ENCODE assay signal across 39 cellular contexts in genomic region chr3:167487556-167487955, GRCh38. TPM values are rescaled to one million over a fixed set of nuclear protein-coding genes. Genes with fewer than 3 reads are reported as not detected.
"Had no signal": no experiment of that assay in that cellular context is flagged by ENCODE, and none has a peak within 500 bp of the region (broad histone marks: within the 10 kb centered on the region; RNA-seq: fewer than 3 reads in every experiment).

No MANE protein-coding gene starts in this region.

- ATAC-seq: activated CD4-positive, alpha-beta T cell treated with anti-CD3 and anti-CD28 coated beads for 36 hours; activated CD4-positive, CD25-positive, alpha-beta regulatory T cell treated with anti-CD3 and anti-CD28 coated beads, Interleukin-2, amount 50 U/mL, for 24 hours; activated CD8-positive, alpha-beta memory T cell treated with anti-CD3 and anti-CD28 coated beads, Interleukin-2, amount 10 ng/mL, durations not matched to agents 7 days and 5 days; activated CD8-positive, alpha-beta T cell treated with anti-CD3 and anti-CD28 coated beads, Interleukin-2, amount 10 ng/mL, durations not matched to agents 7 days and 5 days; activated naive CD8-positive, alpha-beta T cell treated with anti-CD3 and anti-CD28 coated beads, Interleukin-2, amount 50 U/mL, for 24 hours; WTC11 had no signal

- H3K36me3 ChIP-seq: ascending aorta, cardiac muscle cell, WERI-Rb-1 had no signal

- H3K27me3 ChIP-seq: ascending aorta, cardiac muscle cell had no signal

- H3K9me3 ChIP-seq: ascending aorta had no signal

- DNase-seq: activated CD4-positive, alpha-beta memory T cell treated with anti-CD3 and anti-CD28 coated beads, Interleukin-2, amount 10 ng/mL, durations not matched to agents 7 days and 5 days; activated CD4-positive, alpha-beta T cell treated with anti-CD3 and anti-CD28 coated beads for 1 hour; activated CD4-positive, alpha-beta T cell treated with anti-CD3 and anti-CD28 coated beads for 36 hours; activated CD4-positive, alpha-beta T cell treated with anti-CD3 and anti-CD28 coated beads for 48 hours; activated CD4-positive, alpha-beta T cell treated with anti-CD3 and anti-CD28 coated beads, Interleukin-2, amount 10 ng/mL, durations not matched to agents 7 days and 5 days; activated CD4-positive, alpha-beta T cell treated with anti-CD3 and anti-CD28 coated beads, Interleukin-2, amount 50 U/mL, for 48 hours; activated CD4-positive, CD25-positive, alpha-beta regulatory T cell; activated CD8-positive, alpha-beta memory T cell treated with anti-CD3 and anti-CD28 coated beads for 24 hours; activated CD8-positive, alpha-beta memory T cell treated with anti-CD3 and anti-CD28 coated beads, Interleukin-2, amount 10 ng/mL, durations not matched to agents 7 days and 5 days; activated CD8-positive, alpha-beta memory T cell treated with anti-CD3 and anti-CD28 coated beads, Interleukin-2, amount 50 U/mL, for 48 hours; activated CD8-positive, alpha-beta T cell treated with anti-CD3 and anti-CD28 coated beads, Interleukin-2, amount 10 ng/mL, durations not matched to agents 7 days and 5 days; activated effector memory CD4-positive, alpha-beta T cell treated with Interleukin-2 at 50 U/mL for 16 hours; activated gamma-delta T cell; activated naive CD4-positive, alpha-beta T cell treated with anti-CD3 and anti-CD28 coated beads, Interleukin-2, amount 10 ng/mL, durations not matched to agents 7 days and 5 days; activated naive CD4-positive, alpha-beta T cell treated with Interleukin-2 at 50 U/mL for 16 hours; activated naive CD8-positive, alpha-beta T cell treated with anti-CD3 and anti-CD28 coated beads, Interleukin-2, amount 10 ng/mL, durations not matched to agents 7 days and 5 days; activated naive CD8-positive, alpha-beta T cell treated with anti-CD3 and anti-CD28 coated beads, Interleukin-2, amount 50 U/mL, for 24 hours; activated T-cell treated with anti-CD3 and anti-CD28 coated beads, Interleukin-2, amount 50 U/mL, for 24 hours; activated T-cell treated with anti-CD3 and anti-CD28 coated beads, Interleukin-2, amount 50 U/mL, for 48 hours; amygdala; anterior cingulate cortex; caudate nucleus; SW 1271; T-helper 1 cell; T-helper 2 cell; T-helper 9 cell; WERI-Rb-1 had no signal

- H3K9me3 Mint-ChIP-seq: activated CD4-positive, alpha-beta memory T cell treated with anti-CD3 and anti-CD28 coated beads, Interleukin-2, amount 10 ng/mL, durations not matched to agents 7 days and 5 days; activated CD4-positive, alpha-beta T cell treated with anti-CD3 and anti-CD28 coated beads, Interleukin-2, amount 10 ng/mL, durations not matched to agents 7 days and 5 days; activated naive CD4-positive, alpha-beta T cell treated with anti-CD3 and anti-CD28 coated beads, Interleukin-2, amount 10 ng/mL, durations not matched to agents 7 days and 5 days; activated naive CD4-positive, alpha-beta T cell treated with anti-CD3 and anti-CD28 coated beads, Interleukin-2, amount 50 U/mL, for 24 hours; activated naive CD8-positive, alpha-beta T cell treated with anti-CD3 and anti-CD28 coated beads, Interleukin-2, amount 10 ng/mL, durations not matched to agents 7 days and 5 days; activated naive CD8-positive, alpha-beta T cell treated with anti-CD3 and anti-CD28 coated beads, Interleukin-2, amount 50 U/mL, for 24 hours; activated T-helper 2 cell treated with anti-CD3 and anti-CD28 coated beads, Interferon-gamma antibody, Interleukin-2, Interleukin-4, amounts not matched to agents 10 μg/mL and 5 μg/mL and 100 μg/mL, durations not matched to agents 14 hours and 24 hours and 36 hours; T-helper 1 cell treated with Interleukin-12 subunit alpha and Interleukin-12 subunit beta and Interleukin-4 antibody, amounts not matched to agents 30 μg/mL and 1 μg/mL, for 36 hours; T-helper 2 cell treated with Interferon-gamma antibody and Interleukin-4, amounts not matched to agents 5 μg/mL and 100 μg/mL, for 36 hours had no signal

- H3K36me3 Mint-ChIP-seq: activated CD8-positive, alpha-beta memory T cell treated with anti-CD3 and anti-CD28 coated beads, Interleukin-2, amount 10 ng/mL, durations not matched to agents 7 days and 5 days; activated naive CD4-positive, alpha-beta T cell treated with anti-CD3 and anti-CD28 coated beads, Interleukin-2, amount 10 ng/mL, durations not matched to agents 7 days and 5 days; activated naive CD4-positive, alpha-beta T cell treated with anti-CD3 and anti-CD28 coated beads, Interleukin-2, amount 50 U/mL, for 24 hours; activated naive CD8-positive, alpha-beta T cell; activated naive CD8-positive, alpha-beta T cell treated with anti-CD3 and anti-CD28 coated beads, Interleukin-2, amount 10 ng/mL, durations not matched to agents 7 days and 5 days; brain; WTC11 had no signal

- H3K4me3 Mint-ChIP-seq: activated CD4-positive, alpha-beta memory T cell treated with anti-CD3 and anti-CD28 coated beads, Interleukin-2, amount 10 ng/mL, durations not matched to agents 7 days and 5 days; activated CD4-positive, alpha-beta T cell treated with anti-CD3 and anti-CD28 coated beads for 36 hours; activated CD4-positive, alpha-beta T cell treated with anti-CD3 and anti-CD28 coated beads, Interleukin-2, amount 10 ng/mL, durations not matched to agents 7 days and 5 days; activated CD8-positive, alpha-beta memory T cell treated with anti-CD3 and anti-CD28 coated beads, Interleukin-2, amount 10 ng/mL, durations not matched to agents 7 days and 5 days; activated CD8-positive, alpha-beta T cell treated with anti-CD3 and anti-CD28 coated beads, Interleukin-2, amount 10 ng/mL, durations not matched to agents 7 days and 5 days; activated naive CD4-positive, alpha-beta T cell treated with anti-CD3 and anti-CD28 coated beads, Interleukin-2, amount 10 ng/mL, durations not matched to agents 7 days and 5 days; activated naive CD4-positive, alpha-beta T cell treated with anti-CD3 and anti-CD28 coated beads, Interleukin-2, amount 50 U/mL, for 24 hours; activated naive CD8-positive, alpha-beta T cell; activated naive CD8-positive, alpha-beta T cell treated with anti-CD3 and anti-CD28 coated beads, Interleukin-2, amount 10 ng/mL, durations not matched to agents 7 days and 5 days; activated naive CD8-positive, alpha-beta T cell treated with anti-CD3 and anti-CD28 coated beads, Interleukin-2, amount 50 U/mL, for 24 hours; activated T-cell treated with anti-CD3 and anti-CD28 coated beads, Interleukin-2, amount 50 U/mL, for 24 hours; brain; central memory CD8-positive, alpha-beta T cell; T-helper 1 cell treated with Interleukin-12 subunit alpha and Interleukin-12 subunit beta and Interleukin-4 antibody, amounts not matched to agents 30 μg/mL and 1 μg/mL, for 36 hours; T-helper 2 cell treated with Interferon-gamma antibody and Interleukin-4, amounts not matched to agents 5 μg/mL and 100 μg/mL, for 36 hours; WTC11 had no signal

- FAIRE-seq: TTC549 had no signal

- H3K4me3 ChIP-seq: ascending aorta, cardiac muscle cell had no signal

- H3K27ac ChIP-seq: ascending aorta, cardiac muscle cell, WERI-Rb-1 had no signal

- H3K27ac Mint-ChIP-seq: activated CD4-positive, alpha-beta memory T cell treated with anti-CD3 and anti-CD28 coated beads, Interleukin-2, amount 10 ng/mL, durations not matched to agents 7 days and 5 days; activated CD4-positive, alpha-beta T cell treated with anti-CD3 and anti-CD28 coated beads for 36 hours; activated CD4-positive, alpha-beta T cell treated with anti-CD3 and anti-CD28 coated beads, Interleukin-2, amount 10 ng/mL, durations not matched to agents 7 days and 5 days; activated CD8-positive, alpha-beta memory T cell treated with anti-CD3 and anti-CD28 coated beads, Interleukin-2, amount 10 ng/mL, durations not matched to agents 7 days and 5 days; activated CD8-positive, alpha-beta T cell treated with anti-CD3 and anti-CD28 coated beads, Interleukin-2, amount 10 ng/mL, durations not matched to agents 7 days and 5 days; activated naive CD4-positive, alpha-beta T cell treated with anti-CD3 and anti-CD28 coated beads, Interleukin-2, amount 10 ng/mL, durations not matched to agents 7 days and 5 days; activated naive CD4-positive, alpha-beta T cell treated with anti-CD3 and anti-CD28 coated beads, Interleukin-2, amount 50 U/mL, for 24 hours; activated naive CD8-positive, alpha-beta T cell; activated naive CD8-positive, alpha-beta T cell treated with anti-CD3 and anti-CD28 coated beads, Interleukin-2, amount 10 ng/mL, durations not matched to agents 7 days and 5 days; activated naive CD8-positive, alpha-beta T cell treated with anti-CD3 and anti-CD28 coated beads, Interleukin-2, amount 50 U/mL, for 24 hours; activated T-cell treated with anti-CD3 and anti-CD28 coated beads, Interleukin-2, amount 50 U/mL, for 24 hours; activated T-helper 2 cell treated with anti-CD3 and anti-CD28 coated beads, Interferon-gamma antibody, Interleukin-2, Interleukin-4, amounts not matched to agents 10 μg/mL and 5 μg/mL and 100 μg/mL, durations not matched to agents 14 hours and 24 hours and 36 hours; brain; T-helper 1 cell treated with Interleukin-12 subunit alpha and Interleukin-12 subunit beta and Interleukin-4 antibody, amounts not matched to agents 30 μg/mL and 1 μg/mL, for 36 hours; T-helper 2 cell treated with Interferon-gamma antibody and Interleukin-4, amounts not matched to agents 5 μg/mL and 100 μg/mL, for 36 hours; WTC11 had no signal

- H3K4me1 Mint-ChIP-seq: activated CD4-positive, alpha-beta memory T cell treated with anti-CD3 and anti-CD28 coated beads, Interleukin-2, amount 10 ng/mL, durations not matched to agents 7 days and 5 days; activated CD4-positive, alpha-beta T cell treated with anti-CD3 and anti-CD28 coated beads for 36 hours; activated CD4-positive, alpha-beta T cell treated with anti-CD3 and anti-CD28 coated beads, Interleukin-2, amount 10 ng/mL, durations not matched to agents 7 days and 5 days; activated naive CD4-positive, alpha-beta T cell treated with anti-CD3 and anti-CD28 coated beads, Interleukin-2, amount 10 ng/mL, durations not matched to agents 7 days and 5 days; activated naive CD4-positive, alpha-beta T cell treated with anti-CD3 and anti-CD28 coated beads, Interleukin-2, amount 50 U/mL, for 24 hours; activated naive CD8-positive, alpha-beta T cell treated with anti-CD3 and anti-CD28 coated beads, Interleukin-2, amount 10 ng/mL, durations not matched to agents 7 days and 5 days; activated naive CD8-positive, alpha-beta T cell treated with anti-CD3 and anti-CD28 coated beads, Interleukin-2, amount 50 U/mL, for 24 hours; brain; central memory CD8-positive, alpha-beta T cell had no signal

- H3K27me3 Mint-ChIP-seq: activated CD4-positive, alpha-beta memory T cell treated with anti-CD3 and anti-CD28 coated beads, Interleukin-2, amount 10 ng/mL, durations not matched to agents 7 days and 5 days; activated CD4-positive, alpha-beta T cell treated with anti-CD3 and anti-CD28 coated beads for 36 hours; activated CD4-positive, alpha-beta T cell treated with anti-CD3 and anti-CD28 coated beads, Interleukin-2, amount 10 ng/mL, durations not matched to agents 7 days and 5 days; activated naive CD4-positive, alpha-beta T cell treated with anti-CD3 and anti-CD28 coated beads, Interleukin-2, amount 10 ng/mL, durations not matched to agents 7 days and 5 days; activated naive CD4-positive, alpha-beta T cell treated with anti-CD3 and anti-CD28 coated beads, Interleukin-2, amount 50 U/mL, for 24 hours; activated naive CD8-positive, alpha-beta T cell; activated naive CD8-positive, alpha-beta T cell treated with anti-CD3 and anti-CD28 coated beads, Interleukin-2, amount 50 U/mL, for 24 hours; activated T-cell treated with anti-CD3 and anti-CD28 coated beads, Interleukin-2, amount 50 U/mL, for 24 hours; brain; central memory CD8-positive, alpha-beta T cell had no signal

- H3K4me1 ChIP-seq: ascending aorta had no signal

RNA-seq across cellular contexts. Expression of gene SERPINI2, which starts 13.7 kb away (rescaled TPM):
- total RNA-seq: activated CD4-positive, alpha-beta memory T cell treated with anti-CD3 and anti-CD28 coated beads, Interleukin-2, amount 10 ng/mL, durations not matched to agents 7 days and 5 days; activated CD4-positive, alpha-beta T cell treated with anti-CD3 and anti-CD28 coated beads for 36 hours; activated CD4-positive, alpha-beta T cell treated with anti-CD3 and anti-CD28 coated beads, Interleukin-2, amount 10 ng/mL, durations not matched to agents 7 days and 5 days; activated CD8-positive, alpha-beta memory T cell treated with anti-CD3 and anti-CD28 coated beads, Interleukin-2, amount 10 ng/mL, durations not matched to agents 7 days and 5 days; activated CD8-positive, alpha-beta T cell treated with anti-CD3 and anti-CD28 coated beads, Interleukin-2, amount 10 ng/mL, durations not matched to agents 7 days and 5 days; activated naive CD8-positive, alpha-beta T cell treated with anti-CD3 and anti-CD28 coated beads, Interleukin-2, amount 10 ng/mL, durations not matched to agents 7 days and 5 days; activated T-helper 2 cell treated with anti-CD3 and anti-CD28 coated beads, Interferon-gamma antibody, Interleukin-2, Interleukin-4, amounts not matched to agents 10 μg/mL and 5 μg/mL and 100 μg/mL, durations not matched to agents 14 hours and 24 hours and 36 hours; ascending aorta; WTC11 had no signal
- polyA plus RNA-seq: cardiac muscle cell had no signal
